27 cellular contexts compared by ENCODE assay signal in genomic region chr11:47061429-47062178, GRCh38.
A peak's percentile ranks its signal among the peaks of the same experiment; 100 is the strongest.
DNase-seq lines count a peak whose midpoint lies in the region; ATAC-seq, FAIRE-seq and TF ChIP-seq lines count a peak whose summit lies in the region.
"Had no signal": no experiment of that assay in that cellular context is flagged by ENCODE, and none has a peak within 500 bp of the region (broad histone marks: within the 10 kb centered on the region; RNA-seq: fewer than 3 reads in every experiment).

No MANE protein-coding gene starts in this region.

- H2AFZ ChIP-seq in Loucy (ENCODE audit: low read length) (no peak overlapping the region), K562 (ENCODE audit: low read depth, low read length) (no peak overlapping the region), PC-9 (no peak overlapping the region)

- intact Hi-C loops in K562 (cut with micrococcal nuclease) = no loop called here
- intact Hi-C loops in PC-9 (cut with micrococcal nuclease; ENCODE audit: unreplicated experiment) = no loop called here

- no peak for TF ChIP-seq POLR2A in K562 (conservative IDR thresholded peaks at IDR 0.05)

- CTCF ChIA-PET in K562 (lab: Yijun Ruan, JAX; ENCODE audit: low intra/inter-chr PET ratio) (interaction anchor here (0.7 kb wide), 1 partner anchor 347 kb away, joined by 3 read pairs; the partner anchor contains the start of gene SLC39A13), PC-9 (lab: Charles Lee) (no interaction called here)

- in situ Hi-C loops in K562 (cut with MboI) = no loop called here

- H3K36me3 Mint-ChIP-seq in neural crest cell (ENCODE audit: low read depth) = peaks cover 15% of the 10 kb centered on the region
- peaks cover 18% of the 10 kb centered on the region for H3K36me3 Mint-ChIP-seq in activated naive CD8-positive, alpha-beta T cell treated with anti-CD3 and anti-CD28 coated beads, Interleukin-2, amount 50 U/mL, for 24 hours (ENCODE audit: low read depth)
- H3K36me3 Mint-ChIP-seq: natural killer cell had no signal

- DNase-seq in NCI-H2029 (lab: John Stamatoyannopoulos, UW) (peak; percentile 6), NCI-H2029 treated with DMSO at 0.1 percent for 48 hours (lab: John Stamatoyannopoulos, UW) (no peak), K562 (ENCODE audit: extremely low read depth in 1 of 4, low spot score in 3 of 4) (no peak), neural crest cell (ENCODE audit: low read depth, low spot score) (no peak), NCI-H446 (lab: John Stamatoyannopoulos, UW) (no peak), PC-9 (no peak)
- no peak for DNase-seq in activated naive CD8-positive, alpha-beta T cell treated with anti-CD3 and anti-CD28 coated beads, Interleukin-2, amount 50 U/mL, for 24 hours
- DNase-seq: 8988T; activated CD4-positive, CD25-positive, alpha-beta regulatory T cell treated with anti-CD3 and anti-CD28 coated beads, Interleukin-2, amount 50 U/mL, for 72 hours; DMS 273 treated with DMSO at 0.1 percent for 48 hours; dorsolateral prefrontal cortex; foreskin melanocyte; GF-D8; hippocampal formation; kidney glomerular epithelial cell; natural killer cell; NCI-H2171 treated with DMSO at 0.1 percent for 48 hours; NK-92 treated with Interleukin-12 subunit alpha and Interleukin-12 subunit beta, amount 100 ng/mL, for 24 hours; stimulated activated CD4-positive, alpha-beta T cell treated with anti-CD3 and anti-CD28 coated beads, Interleukin-2, amount 100 ng/mL, for 48 hours; stimulated activated naive CD8-positive, alpha-beta T cell treated with anti-CD3 and anti-CD28 coated beads, Interleukin-15, amount 100 ng/mL, for 72 hours; T1000 had no signal

- H3K4me1 ChIP-seq in Loucy (ENCODE audit: insufficient read depth, low read length, poor library complexity, severe bottlenecking) (peaks cover 18% of the 10 kb centered on the region), K562 (replicated peaks in 1 of 2; ENCODE audit: control insufficient read depth in 2 of 2, insufficient read depth in 2 of 2, low read length in 2 of 2) (peaks cover 12 to 22% of the 10 kb centered on the region in 2 experiments), PC-9 (replicated peaks; ENCODE audit: insufficient read depth) (peaks cover 2% of the 10 kb centered on the region; the same call in 1 of the 2 replicates)
- H3K4me1 ChIP-seq: BLaER1 had no signal

- H3K9me1 ChIP-seq in K562 (ENCODE audit: control insufficient read depth, insufficient read depth, low read length) = no peaks in the 10 kb centered on the region

- H4K20me1 ChIP-seq in Loucy (ENCODE audit: insufficient read depth, low read length, poor library complexity, severe bottlenecking) (no peaks in the 10 kb centered on the region), K562 (replicated peaks; ENCODE audit: control insufficient read depth, insufficient read depth, low read length) (no peaks in the 10 kb centered on the region), PC-9 (ENCODE audit: insufficient read depth) (no peaks in the 10 kb centered on the region)
- H4K20me1 ChIP-seq: BLaER1 had no signal

- H3K27me3 Mint-ChIP-seq in neural crest cell (ENCODE audit: low read depth) = no peaks in the 10 kb centered on the region
- no peaks in the 10 kb centered on the region for H3K27me3 Mint-ChIP-seq in activated naive CD8-positive, alpha-beta T cell treated with anti-CD3 and anti-CD28 coated beads, Interleukin-2, amount 50 U/mL, for 24 hours
- H3K27me3 Mint-ChIP-seq: stimulated activated naive CD8-positive, alpha-beta T cell treated with anti-CD3 and anti-CD28 coated beads, Interleukin-15, amount 100 ng/mL, for 72 hours; type B pancreatic cell had no signal

- peaks cover 7% of the 10 kb centered on the region; the same call in 1 of the 2 replicates for H3K9me3 ChIP-seq in Loucy (ENCODE audit: insufficient read depth, low read depth, low read length)
- no peaks in the 10 kb centered on the region for H3K9me3 ChIP-seq in K562 (replicated peaks; ENCODE audit: control insufficient read depth, insufficient read depth, low read depth, low read length)
- no peaks in the 10 kb centered on the region for H3K9me3 ChIP-seq in PC-9 (ENCODE audit: insufficient read depth, low read depth)

- H3K27me3 ChIP-seq in Loucy (ENCODE audit: insufficient read depth, low read length, poor library complexity, severe bottlenecking) (no peaks in the 10 kb centered on the region), K562 (ENCODE audit: control insufficient read depth in 2 of 2, insufficient read depth in 2 of 2, low read length in 2 of 2) (no peaks in the 10 kb centered on the region), PC-9 (ENCODE audit: insufficient read depth, low read depth) (no peaks in the 10 kb centered on the region)
- H3K27me3 ChIP-seq: BLaER1, cardiac muscle cell, dorsolateral prefrontal cortex had no signal

- H3K4me3 Mint-ChIP-seq in neural crest cell = no peak overlapping the region
- no peak overlapping the region for H3K4me3 Mint-ChIP-seq in activated naive CD8-positive, alpha-beta T cell treated with anti-CD3 and anti-CD28 coated beads, Interleukin-2, amount 50 U/mL, for 24 hours
- H3K4me3 Mint-ChIP-seq: natural killer cell; stimulated activated naive CD8-positive, alpha-beta T cell treated with anti-CD3 and anti-CD28 coated beads, Interleukin-15, amount 100 ng/mL, for 72 hours; type B pancreatic cell had no signal

- no peak for TF ChIP-seq CTCF in Loucy (conservative IDR thresholded peaks at IDR 0.05; ENCODE audit: low read length)
- no peak for TF ChIP-seq CTCF in K562 (IDR thresholded peaks at IDR 0.05 in 2 of 3, conservative IDR thresholded peaks at IDR 0.05 in 1 of 3; ENCODE audit: insufficient read depth in 2 of 3, low read depth in 1 of 3, low read length in 3 of 3)
- TF ChIP-seq CTCF in neural crest cell (conservative IDR thresholded peaks at IDR 0.05) = no peak
- TF ChIP-seq CTCF in PC-9 (conservative IDR thresholded peaks at IDR 0.05) = no peak

- peak overlapping the region; percentile 76 for H3K4me2 ChIP-seq in Loucy (ENCODE audit: low read depth, low read length, poor library complexity, severe bottlenecking)
- no peak overlapping the region for H3K4me2 ChIP-seq in K562 (ENCODE audit: insufficient read depth, low read length)
- H3K4me2 ChIP-seq in PC-9 = no peak overlapping the region
- H3K4me2 ChIP-seq: BLaER1 had no signal

- no peak for ATAC-seq in K562
- no peak for ATAC-seq in activated naive CD8-positive, alpha-beta T cell treated with anti-CD3 and anti-CD28 coated beads, Interleukin-2, amount 50 U/mL, for 24 hours
- ATAC-seq: GM12878, HCT116, natural killer cell had no signal

- H3K79me2 ChIP-seq in Loucy (ENCODE audit: insufficient read depth, low read length) (no peaks in the 10 kb centered on the region), K562 (ENCODE audit: control insufficient read depth, insufficient read depth, low read length) (no peaks in the 10 kb centered on the region), PC-9 (ENCODE audit: low read depth) (no peaks in the 10 kb centered on the region)

- POLR2A ChIA-PET in K562 (lab: Yijun Ruan, JAX) = interaction anchor here (1.2 to 1.6 kb wide), 3 partner anchors 9 to 20 kb away, joined by 3 to 6 read pairs (median 5); no protein-coding TSS in a partner anchor
- POLR2A ChIA-PET in PC-9 (lab: Charles Lee; ENCODE audit: unreplicated experiment) = no interaction called here

- no TSS peak for BruUV-seq in K562 (replicated peaks; lab: Mats Ljungman, UMichigan)
- BruUV-seq in PC-9 (replicated peaks; lab: Mats Ljungman, UMichigan) = no TSS peak

- H3K27ac ChIP-seq in K562 (ENCODE audit: extremely low read depth, low read depth, low read length) (no peak overlapping the region), PC-9 (no peak overlapping the region)
- H3K27ac ChIP-seq: BLaER1, cardiac muscle cell had no signal

- FAIRE-seq in K562 (lab: Jason Lieb, UNC) = no peak
- FAIRE-seq: GM12878 had no signal

- no peak for TF ChIP-seq EP300 in K562 (IDR thresholded peaks at IDR 0.05; ENCODE audit: low read length)

- 45% methylated on average over 3 of the region's 3 CpGs for WGBS in K562 (ENCODE audit: insufficient coverage, low coverage, missing lambda C conversion rate)

- peak overlapping the region; percentile 31 for H3K27ac Mint-ChIP-seq in neural crest cell (ENCODE audit: unreplicated experiment)
- no peak overlapping the region for H3K27ac Mint-ChIP-seq in activated naive CD8-positive, alpha-beta T cell treated with anti-CD3 and anti-CD28 coated beads, Interleukin-2, amount 50 U/mL, for 24 hours
- H3K27ac Mint-ChIP-seq: natural killer cell; stimulated activated naive CD8-positive, alpha-beta T cell treated with anti-CD3 and anti-CD28 coated beads, Interleukin-15, amount 100 ng/mL, for 72 hours; type B pancreatic cell had no signal

- H3F3A ChIP-seq in Loucy (ENCODE audit: low read depth) (no peaks in the 10 kb centered on the region), PC-9 (ENCODE audit: insufficient read depth, low read depth) (0 out of 2 replicates have a peak, but pooled peaks cover 15% of the 10 kb centered on the region)

- no peak for TF ChIP-seq RAD21 in K562 (CRISPR knock-in tag; conservative IDR thresholded peaks at IDR 0.05 in 1 of 2, IDR thresholded peaks at IDR 0.05 in 1 of 2)

- H3K9ac ChIP-seq in Loucy (ENCODE audit: low read depth, low read length, poor library complexity, severe bottlenecking) = peak overlapping the region; percentile 51
- H3K9ac ChIP-seq in K562 (ENCODE audit: insufficient read depth in 1 of 2, low read depth in 2 of 2, low read length in 2 of 2) = no peak overlapping the region
- H3K9ac ChIP-seq: BLaER1 had no signal

- H3K4me3 ChIP-seq in Loucy (ENCODE audit: low read length, poor library complexity, severe bottlenecking) (peak overlapping the region; percentile 63), K562 (no peak overlapping the region), PC-9 (no peak overlapping the region)
- H3K4me3 ChIP-seq: BLaER1, cardiac muscle cell, dorsolateral prefrontal cortex, GM12878 had no signal

- H3K9me3 Mint-ChIP-seq in neural crest cell = no peaks in the 10 kb centered on the region
- H3K9me3 Mint-ChIP-seq in activated naive CD8-positive, alpha-beta T cell treated with anti-CD3 and anti-CD28 coated beads, Interleukin-2, amount 50 U/mL, for 24 hours = peaks cover 3% of the 10 kb centered on the region
- H3K9me3 Mint-ChIP-seq: natural killer cell; stimulated activated naive CD8-positive, alpha-beta T cell treated with anti-CD3 and anti-CD28 coated beads, Interleukin-15, amount 100 ng/mL, for 72 hours; type B pancreatic cell had no signal

- H3K9me2 ChIP-seq in Loucy (replicated peaks; ENCODE audit: low read depth, low read length) (no peaks in the 10 kb centered on the region), PC-9 (ENCODE audit: insufficient read depth) (no peaks in the 10 kb centered on the region)

- H3K4me1 Mint-ChIP-seq in neural crest cell = peaks cover 12% of the 10 kb centered on the region
- H3K4me1 Mint-ChIP-seq in activated naive CD8-positive, alpha-beta T cell treated with anti-CD3 and anti-CD28 coated beads, Interleukin-2, amount 50 U/mL, for 24 hours = peaks cover 5% of the 10 kb centered on the region
- H3K4me1 Mint-ChIP-seq: natural killer cell had no signal

- H3K36me3 ChIP-seq in Loucy (ENCODE audit: insufficient read depth, low read length) (no peaks in the 10 kb centered on the region; the same call in 1 of the 2 replicates), K562 (ENCODE audit: control insufficient read depth, insufficient read depth, low read length) (no peaks in the 10 kb centered on the region), PC-9 (ENCODE audit: low read depth) (0 out of 2 replicates have a peak, but pooled peaks cover 5% of the 10 kb centered on the region)
- H3K36me3 ChIP-seq: cardiac muscle cell had no signal

TF ChIP-seq in K562, 482 proteins besides CTCF, POLR2A, EP300 and RAD21 (continues in another document):
- TF ChIP-seq SNIP1 (IDR thresholded peaks at IDR 0.05; ENCODE audit: low read depth) = peak; percentile 48; the same call in 1 of the 2 replicates
